9 cellular contexts compared by ENCODE assay signal in the genomic region with DNA sequence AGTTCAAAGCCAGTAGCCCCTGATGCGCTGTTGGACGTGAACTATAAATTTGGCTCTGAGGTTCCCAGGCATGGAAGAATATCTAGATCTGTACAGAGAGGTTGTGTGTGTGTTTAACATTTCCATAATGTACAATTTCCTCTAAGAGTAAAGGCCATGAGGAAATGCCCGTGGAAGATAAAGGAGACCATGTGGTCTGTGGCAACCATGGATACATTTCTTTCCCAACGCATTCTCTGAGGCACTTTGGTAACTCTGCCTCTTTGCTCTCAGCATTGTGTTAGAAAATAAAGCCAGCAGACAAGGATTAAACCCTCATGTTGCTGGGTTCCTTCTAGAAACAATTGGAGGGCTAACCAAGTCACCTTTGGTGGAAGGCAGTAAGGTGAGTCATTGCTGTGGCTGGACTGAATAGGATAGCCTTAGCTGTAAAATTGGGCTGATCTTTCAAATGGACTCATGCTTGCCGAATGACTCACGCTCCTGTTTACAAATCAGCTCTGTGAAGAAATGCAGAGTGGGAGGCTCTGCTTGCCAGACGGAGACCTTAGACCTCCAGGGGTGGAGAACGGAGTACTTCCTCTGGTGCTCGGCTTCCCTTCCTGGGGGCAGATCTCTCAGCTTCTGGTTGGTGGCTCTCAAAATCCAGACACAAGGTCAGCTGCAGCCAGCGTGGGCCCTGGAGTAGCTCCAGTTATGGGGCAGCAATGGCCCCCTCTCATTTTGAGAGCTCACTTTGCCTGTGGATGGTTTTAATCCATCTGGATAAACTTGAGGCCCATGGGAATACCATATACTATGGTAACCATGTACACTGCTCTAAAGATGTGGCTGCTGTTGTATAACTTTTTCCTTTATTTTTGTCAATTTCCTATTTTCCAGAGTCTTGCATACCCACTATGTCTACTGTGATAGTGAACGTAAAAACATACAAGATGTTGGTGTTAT.
DNase-seq lines count a peak whose midpoint lies in the region; ATAC-seq, FAIRE-seq and TF ChIP-seq lines count a peak whose summit lies in the region.
"Had no signal": no experiment of that assay in that cellular context is flagged by ENCODE, and none has a peak within 500 bp of the region (broad histone marks: within the 10 kb centered on the region; RNA-seq: fewer than 3 reads in every experiment).

No MANE protein-coding gene starts in this region.

- H3K27ac Mint-ChIP-seq in Caco-2 (ENCODE audit: unreplicated experiment), result peak overlapping the region; percentile 81
- H3K27ac Mint-ChIP-seq in nephron progenitor cell, result peak overlapping the region; percentile 61
- H3K27ac Mint-ChIP-seq in activated CD4-positive, alpha-beta T cell treated with anti-CD3 and anti-CD28 coated beads, Interleukin-2, amount 10 ng/mL, durations not matched to agents 24 days and 14 days, result no peak overlapping the region
- H3K27ac Mint-ChIP-seq: activated naive CD4-positive, alpha-beta T cell treated with anti-CD3 and anti-CD28 coated beads, Interleukin-2, amount 50 U/mL, for 72 hours had no signal

- no peaks in the 10 kb centered on the region for H3K27me3 Mint-ChIP-seq in Caco-2 (ENCODE audit: insufficient read depth, unreplicated experiment)
- H3K27me3 Mint-ChIP-seq in nephron progenitor cell (ENCODE audit: low read depth, poor library complexity), result peaks cover 4% of the 10 kb centered on the region
- peaks cover 2% of the 10 kb centered on the region for H3K27me3 Mint-ChIP-seq in activated CD4-positive, alpha-beta T cell treated with anti-CD3 and anti-CD28 coated beads, Interleukin-2, amount 10 ng/mL, durations not matched to agents 24 days and 14 days

- TSS peak; percentile 87 for BruUV-seq in Caco-2 (replicated peaks; lab: Mats Ljungman, UMichigan)

- no peak for TF ChIP-seq POLR2A in GM12892 (IDR thresholded peaks at IDR 0.05; ENCODE audit: low read depth, low read length)

- H3K4me3 ChIP-seq in Caco-2 (ENCODE audit: low read depth, low read length) (no peak overlapping the region), epithelial cell of proximal tubule (ENCODE audit: low read depth, low read length) (no peak overlapping the region)

- no peak for ATAC-seq in HG03045 (IDR thresholded peaks at IDR 0.05; ENCODE audit: unreplicated experiment)

- H3K9me3 Mint-ChIP-seq in Caco-2 (ENCODE audit: unreplicated experiment) (no peaks in the 10 kb centered on the region), nephron progenitor cell (no peaks in the 10 kb centered on the region)
- no peaks in the 10 kb centered on the region for H3K9me3 Mint-ChIP-seq in activated CD4-positive, alpha-beta T cell treated with anti-CD3 and anti-CD28 coated beads, Interleukin-2, amount 10 ng/mL, durations not matched to agents 24 days and 14 days
- H3K9me3 Mint-ChIP-seq: activated naive CD4-positive, alpha-beta T cell treated with anti-CD3 and anti-CD28 coated beads, Interleukin-2, amount 50 U/mL, for 72 hours had no signal

- CTCF ChIA-PET in Caco-2 (lab: Charles Lee), result interaction anchor here (1.3 kb wide), 1 partner anchor 13 kb away, joined by 4 read pairs; no protein-coding TSS in a partner anchor

- H3K9me3 ChIP-seq in Caco-2, result no peaks in the 10 kb centered on the region

- TF ChIP-seq CTCF in Caco-2 (IDR thresholded peaks at IDR 0.05; ENCODE audit: insufficient read depth in 1 of 2, low read depth in 1 of 2, low read length in 1 of 2, severe bottlenecking in 1 of 2, unreplicated experiment in 1 of 2) (no peak), epithelial cell of proximal tubule (conservative IDR thresholded peaks at IDR 0.05; ENCODE audit: low read depth, low read length) (no peak), nephron progenitor cell (IDR thresholded peaks at IDR 0.05) (no peak)

- peaks cover 33% of the 10 kb centered on the region for H3K4me1 Mint-ChIP-seq in Caco-2 (ENCODE audit: low read depth, unreplicated experiment)
- H3K4me1 Mint-ChIP-seq in nephron progenitor cell, result peaks cover 21% of the 10 kb centered on the region
- H3K4me1 Mint-ChIP-seq in activated CD4-positive, alpha-beta T cell treated with anti-CD3 and anti-CD28 coated beads, Interleukin-2, amount 10 ng/mL, durations not matched to agents 24 days and 14 days, result no peaks in the 10 kb centered on the region

- peak overlapping the region; percentile 28 for H3K4me3 Mint-ChIP-seq in Caco-2 (ENCODE audit: unreplicated experiment)
- no peak overlapping the region for H3K4me3 Mint-ChIP-seq in nephron progenitor cell
- no peak overlapping the region for H3K4me3 Mint-ChIP-seq in activated CD4-positive, alpha-beta T cell treated with anti-CD3 and anti-CD28 coated beads, Interleukin-2, amount 10 ng/mL, durations not matched to agents 24 days and 14 days

- peaks cover 4% of the 10 kb centered on the region; the same call in 1 of the 2 replicates for H3K36me3 ChIP-seq in Caco-2 (ENCODE audit: control insufficient read depth, insufficient read depth, low read length)

- POLR2A ChIA-PET in Caco-2 (lab: Charles Lee), result interaction anchor here (1.1 kb wide), 1 partner anchor 13 kb away, joined by 4 read pairs; no protein-coding TSS in a partner anchor

- no peaks in the 10 kb centered on the region for H3K27me3 ChIP-seq in Caco-2 (replicated peaks; ENCODE audit: control insufficient read depth, insufficient read depth, low read length)

- intact Hi-C loops in Caco-2 (cut with micrococcal nuclease; ENCODE audit: unreplicated experiment), result loop anchor here (1.0 to 5.0 kb wide), 3 partner anchors 13 to 135 kb away; a partner anchor contains a TSS
- intact Hi-C loops in activated CD4-positive, alpha-beta T cell treated with anti-CD3 and anti-CD28 coated beads, Interleukin-2, amount 10 ng/mL, durations not matched to agents 24 days and 14 days (cut with micrococcal nuclease), result no loop called here

- no peak for FAIRE-seq in GM12892 (lab: Jason Lieb, UNC)

- DNase-seq in Caco-2 (peak; percentile 81 to 87), epithelial cell of proximal tubule (ENCODE audit: low read depth) (peak; percentile 97), nephron progenitor cell (no peak), GM12892 (ENCODE audit: insufficient read length) (no peak), NCI-H524 treated with DMSO at 0.1 percent for 48 hours (lab: John Stamatoyannopoulos, UW) (no peak)
- no peak for DNase-seq in activated CD4-positive, alpha-beta T cell treated with anti-CD3 and anti-CD28 coated beads, Interleukin-2, amount 10 ng/mL, durations not matched to agents 24 days and 14 days

- H3K36me3 Mint-ChIP-seq in Caco-2 (ENCODE audit: insufficient read depth, unreplicated experiment) (peaks cover 49% of the 10 kb centered on the region), nephron progenitor cell (ENCODE audit: low read depth) (peaks cover 52% of the 10 kb centered on the region)
- no peaks in the 10 kb centered on the region for H3K36me3 Mint-ChIP-seq in activated CD4-positive, alpha-beta T cell treated with anti-CD3 and anti-CD28 coated beads, Interleukin-2, amount 10 ng/mL, durations not matched to agents 24 days and 14 days (ENCODE audit: low read depth)
- H3K36me3 Mint-ChIP-seq: activated naive CD4-positive, alpha-beta T cell treated with anti-CD3 and anti-CD28 coated beads, Interleukin-2, amount 50 U/mL, for 72 hours had no signal

- peaks cover 30% of the 10 kb centered on the region for H3K4me1 ChIP-seq in Caco-2

TF ChIP-seq in PFSK-1, 5 proteins besides CTCF, POLR2A, EP300 and RAD21:
- TF ChIP-seq FOXP2 (optimal IDR thresholded peaks at IDR 0.05; ENCODE audit: borderline replicate concordance, extremely low read depth, extremely low read length, insufficient read depth) (peak; percentile 93), POLR2AphosphoS5 (IDR thresholded peaks at IDR 0.05; ENCODE audit: low read depth, low read length) (no peak; the same call in 1 of the 2 replicates), SIN3A (IDR thresholded peaks at IDR 0.05; ENCODE audit: borderline replicate concordance, insufficient read depth, low read length) (no peak), TAF1 (IDR thresholded peaks at IDR 0.05; ENCODE audit: borderline replicate concordance, insufficient read depth, low read length) (no peak)
- TF ChIP-seq, protein P1, sequence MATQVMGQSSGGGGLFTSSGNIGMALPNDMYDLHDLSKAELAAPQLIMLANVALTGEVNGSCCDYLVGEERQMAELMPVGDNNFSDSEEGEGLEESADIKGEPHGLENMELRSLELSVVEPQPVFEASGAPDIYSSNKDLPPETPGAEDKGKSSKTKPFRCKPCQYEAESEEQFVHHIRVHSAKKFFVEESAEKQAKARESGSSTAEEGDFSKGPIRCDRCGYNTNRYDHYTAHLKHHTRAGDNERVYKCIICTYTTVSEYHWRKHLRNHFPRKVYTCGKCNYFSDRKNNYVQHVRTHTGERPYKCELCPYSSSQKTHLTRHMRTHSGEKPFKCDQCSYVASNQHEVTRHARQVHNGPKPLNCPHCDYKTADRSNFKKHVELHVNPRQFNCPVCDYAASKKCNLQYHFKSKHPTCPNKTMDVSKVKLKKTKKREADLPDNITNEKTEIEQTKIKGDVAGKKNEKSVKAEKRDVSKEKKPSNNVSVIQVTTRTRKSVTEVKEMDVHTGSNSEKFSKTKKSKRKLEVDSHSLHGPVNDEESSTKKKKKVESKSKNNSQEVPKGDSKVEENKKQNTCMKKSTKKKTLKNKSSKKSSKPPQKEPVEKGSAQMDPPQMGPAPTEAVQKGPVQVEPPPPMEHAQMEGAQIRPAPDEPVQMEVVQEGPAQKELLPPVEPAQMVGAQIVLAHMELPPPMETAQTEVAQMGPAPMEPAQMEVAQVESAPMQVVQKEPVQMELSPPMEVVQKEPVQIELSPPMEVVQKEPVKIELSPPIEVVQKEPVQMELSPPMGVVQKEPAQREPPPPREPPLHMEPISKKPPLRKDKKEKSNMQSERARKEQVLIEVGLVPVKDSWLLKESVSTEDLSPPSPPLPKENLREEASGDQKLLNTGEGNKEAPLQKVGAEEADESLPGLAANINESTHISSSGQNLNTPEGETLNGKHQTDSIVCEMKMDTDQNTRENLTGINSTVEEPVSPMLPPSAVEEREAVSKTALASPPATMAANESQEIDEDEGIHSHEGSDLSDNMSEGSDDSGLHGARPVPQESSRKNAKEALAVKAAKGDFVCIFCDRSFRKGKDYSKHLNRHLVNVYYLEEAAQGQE (IDR thresholded peaks at IDR 0.05; ENCODE audit: insufficient read depth in 1 of 2, low read depth in 2 of 2, low read length in 2 of 2), result no peak

Comparison
In these comparisons a context has a peak if more than half of its experiments do, and no peak if none do; other contexts are left out.
1. DNase-seq: peak in Caco-2 (2 of 2) and epithelial cell of proximal tubule (single experiment); none in nephron progenitor cell (single experiment), GM12892 (single experiment), NCI-H524 treated with DMSO at 0.1 percent for 48 hours (single experiment) and activated CD4-positive, alpha-beta T cell treated with anti-CD3 and anti-CD28 coated beads, Interleukin-2, amount 10 ng/mL, durations not matched to agents 24 days and 14 days (single experiment).